ENCODE assay signal across 8 cellular contexts in the genomic region with DNA sequence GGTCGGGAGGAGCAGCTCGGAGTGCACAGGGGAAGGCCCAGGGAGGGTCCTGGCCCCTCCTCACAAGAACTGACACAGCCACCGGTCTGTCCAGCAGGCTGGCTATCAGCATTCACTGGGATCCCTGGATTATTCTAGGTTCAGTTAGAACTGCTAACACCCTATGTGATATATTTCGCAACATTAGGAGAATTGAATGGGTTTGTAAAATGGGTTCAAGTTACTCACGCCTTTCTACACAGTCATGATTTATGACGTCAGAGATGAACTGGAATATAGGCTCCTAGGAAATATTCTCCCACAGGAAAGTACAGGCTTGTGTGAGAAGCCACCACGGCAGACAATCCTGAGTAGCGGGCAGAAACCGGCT. TPM values are rescaled to one million over a fixed set of nuclear protein-coding genes. Genes with fewer than 3 reads are reported as not detected.
DNase-seq lines count a peak whose midpoint lies in the region; ATAC-seq and TF ChIP-seq lines count a peak whose summit lies in the region.

No MANE protein-coding gene starts in this region.

- H3K9me3 ChIP-seq in iPS-18a (ENCODE audit: control insufficient read depth, low read depth, low read length) (no peaks in the 10 kb centered on the region), suprapubic skin (no peaks in the 10 kb centered on the region)

- POLR2A ChIA-PET in WTC11 (lab: Charles Lee) = interaction anchor here (0.5 to 2.3 kb wide), 2 partner anchors 13 to 119 kb away, joined by 3 to 14 read pairs; no protein-coding TSS in a partner anchor
- POLR2A ChIA-PET in GM10248 (lab: Yijun Ruan, JAX) = no interaction called here

- 52% methylated on average over 9 of the region's 9 CpGs for WGBS in suprapubic skin

- H3K4me1 ChIP-seq in iPS-18a (ENCODE audit: control insufficient read depth, low read depth, low read length) (peaks cover 11% of the 10 kb centered on the region), suprapubic skin (peaks cover 17% of the 10 kb centered on the region)

- H3K9me3 Mint-ChIP-seq in WTC11 = no peaks in the 10 kb centered on the region

- TF ChIP-seq CTCF in WTC11 (IDR thresholded peaks at IDR 0.05) (no peak), suprapubic skin (IDR thresholded peaks at IDR 0.05) (no peak), GM10248 (IDR thresholded peaks at IDR 0.05; ENCODE audit: control extremely low read depth, extremely low read depth, low read depth, missing control alignments) (no peak)

- no peaks in the 10 kb centered on the region for H3K36me3 ChIP-seq in iPS-18a (ENCODE audit: control insufficient read depth, low read depth, low read length)
- H3K36me3 ChIP-seq in suprapubic skin = no peaks in the 10 kb centered on the region

- H3K27me3 Mint-ChIP-seq in WTC11 (ENCODE audit: low read depth) = peaks cover 25% of the 10 kb centered on the region

- peak overlapping the region; percentile 78 for H3K9ac ChIP-seq in iPS-18a (ENCODE audit: low read length)

- H3K4me3 ChIP-seq in iPS-18a (ENCODE audit: low read length) (peak overlapping the region; percentile 95), suprapubic skin (peak overlapping the region; percentile 70)

- no peak for TF ChIP-seq EP300 in suprapubic skin (IDR thresholded peaks at IDR 0.05)

- H3K27ac ChIP-seq in iPS-18a (ENCODE audit: low read length) (no peak overlapping the region), suprapubic skin (no peak overlapping the region)

- no peaks in the 10 kb centered on the region for H3K36me3 Mint-ChIP-seq in WTC11

- peak; percentile 38 for DNase-seq in activated effector memory CD4-positive, alpha-beta T cell treated with anti-CD3 and anti-CD28 coated beads, Interleukin-2, amount 50 U/mL, for 16 hours
- DNase-seq in activated effector memory CD4-positive, alpha-beta T cell treated with Interleukin-2 at 50 U/mL for 16 hours = no peak
- DNase-seq in WTC11 (ENCODE audit: low spot score) = no peak
- DNase-seq in suprapubic skin (ENCODE audit: low spot score in 2 of 2) = no peak
- no peak for DNase-seq in NCI-H1436 (lab: John Stamatoyannopoulos, UW)
- DNase-seq in GM10248 (ENCODE audit: extremely low spot score) = no peak

- CTCF ChIA-PET in WTC11 (lab: Charles Lee) = interaction anchor here (1.1 to 5.3 kb wide), 4 partner anchors 13 to 118 kb away, joined by 3 to 70 read pairs (median 9); no protein-coding TSS in a partner anchor
- CTCF ChIA-PET in GM10248 (lab: Yijun Ruan, JAX) = interaction anchor here (1.6 to 3.6 kb wide), 4 partner anchors 14 to 286 kb away, joined by 3 to 27 read pairs (median 7); no protein-coding TSS in a partner anchor

- no peak for TF ChIP-seq POLR2A in suprapubic skin (IDR thresholded peaks at IDR 0.05)

- H3K4me1 Mint-ChIP-seq in WTC11 = peaks cover 17% of the 10 kb centered on the region

- peak overlapping the region; percentile 99 for H3K4me3 Mint-ChIP-seq in WTC11

- no peak overlapping the region for H3K27ac Mint-ChIP-seq in WTC11

- ATAC-seq in WTC11 (no peak), GM18868 (IDR thresholded peaks at IDR 0.05; ENCODE audit: unreplicated experiment) (no peak)

- H3K27me3 ChIP-seq in iPS-18a (ENCODE audit: control insufficient read depth, insufficient read depth, low read length) = peaks cover 14% of the 10 kb centered on the region
- no peaks in the 10 kb centered on the region for H3K27me3 ChIP-seq in suprapubic skin

TF ChIP-seq in WTC11, 78 proteins besides CTCF, POLR2A, EP300 and RAD21 (continues in another document):
- TF ChIP-seq SMAD3 (CRISPR knock-in tag; IDR thresholded peaks at IDR 0.05; ENCODE audit: borderline replicate concordance) (no peak), FOXP1 (CRISPR knock-in tag; IDR thresholded peaks at IDR 0.05; ENCODE audit: borderline replicate concordance) (no peak), CREM (CRISPR knock-in tag; IDR thresholded peaks at IDR 0.05) (no peak), RELA (CRISPR knock-in tag; IDR thresholded peaks at IDR 0.05; ENCODE audit: borderline replicate concordance) (no peak), NR3C1 (CRISPR knock-in tag; conservative IDR thresholded peaks at IDR 0.05; ENCODE audit: low read depth) (no peak), JAZF1 (CRISPR knock-in tag; IDR thresholded peaks at IDR 0.05) (no peak), JUN (CRISPR knock-in tag; IDR thresholded peaks at IDR 0.05) (no peak), FOXK1 (CRISPR knock-in tag; IDR thresholded peaks at IDR 0.05) (no peak)
- TF ChIP-seq, protein P1, sequence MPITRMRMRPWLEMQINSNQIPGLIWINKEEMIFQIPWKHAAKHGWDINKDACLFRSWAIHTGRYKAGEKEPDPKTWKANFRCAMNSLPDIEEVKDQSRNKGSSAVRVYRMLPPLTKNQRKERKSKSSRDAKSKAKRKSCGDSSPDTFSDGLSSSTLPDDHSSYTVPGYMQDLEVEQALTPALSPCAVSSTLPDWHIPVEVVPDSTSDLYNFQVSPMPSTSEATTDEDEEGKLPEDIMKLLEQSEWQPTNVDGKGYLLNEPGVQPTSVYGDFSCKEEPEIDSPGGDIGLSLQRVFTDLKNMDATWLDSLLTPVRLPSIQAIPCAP (CRISPR knock-in tag; IDR thresholded peaks at IDR 0.05) = no peak
- TF ChIP-seq, protein P2, sequence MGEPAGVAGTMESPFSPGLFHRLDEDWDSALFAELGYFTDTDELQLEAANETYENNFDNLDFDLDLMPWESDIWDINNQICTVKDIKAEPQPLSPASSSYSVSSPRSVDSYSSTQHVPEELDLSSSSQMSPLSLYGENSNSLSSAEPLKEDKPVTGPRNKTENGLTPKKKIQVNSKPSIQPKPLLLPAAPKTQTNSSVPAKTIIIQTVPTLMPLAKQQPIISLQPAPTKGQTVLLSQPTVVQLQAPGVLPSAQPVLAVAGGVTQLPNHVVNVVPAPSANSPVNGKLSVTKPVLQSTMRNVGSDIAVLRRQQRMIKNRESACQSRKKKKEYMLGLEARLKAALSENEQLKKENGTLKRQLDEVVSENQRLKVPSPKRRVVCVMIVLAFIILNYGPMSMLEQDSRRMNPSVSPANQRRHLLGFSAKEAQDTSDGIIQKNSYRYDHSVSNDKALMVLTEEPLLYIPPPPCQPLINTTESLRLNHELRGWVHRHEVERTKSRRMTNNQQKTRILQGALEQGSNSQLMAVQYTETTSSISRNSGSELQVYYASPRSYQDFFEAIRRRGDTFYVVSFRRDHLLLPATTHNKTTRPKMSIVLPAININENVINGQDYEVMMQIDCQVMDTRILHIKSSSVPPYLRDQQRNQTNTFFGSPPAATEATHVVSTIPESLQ (CRISPR knock-in tag; IDR thresholded peaks at IDR 0.05) = no peak
- TF ChIP-seq, protein P3, sequence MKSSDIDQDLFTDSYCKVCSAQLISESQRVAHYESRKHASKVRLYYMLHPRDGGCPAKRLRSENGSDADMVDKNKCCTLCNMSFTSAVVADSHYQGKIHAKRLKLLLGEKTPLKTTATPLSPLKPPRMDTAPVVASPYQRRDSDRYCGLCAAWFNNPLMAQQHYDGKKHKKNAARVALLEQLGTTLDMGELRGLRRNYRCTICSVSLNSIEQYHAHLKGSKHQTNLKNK (CRISPR knock-in tag; IDR thresholded peaks at IDR 0.05) = no peak
- TF ChIP-seq, protein P4, sequence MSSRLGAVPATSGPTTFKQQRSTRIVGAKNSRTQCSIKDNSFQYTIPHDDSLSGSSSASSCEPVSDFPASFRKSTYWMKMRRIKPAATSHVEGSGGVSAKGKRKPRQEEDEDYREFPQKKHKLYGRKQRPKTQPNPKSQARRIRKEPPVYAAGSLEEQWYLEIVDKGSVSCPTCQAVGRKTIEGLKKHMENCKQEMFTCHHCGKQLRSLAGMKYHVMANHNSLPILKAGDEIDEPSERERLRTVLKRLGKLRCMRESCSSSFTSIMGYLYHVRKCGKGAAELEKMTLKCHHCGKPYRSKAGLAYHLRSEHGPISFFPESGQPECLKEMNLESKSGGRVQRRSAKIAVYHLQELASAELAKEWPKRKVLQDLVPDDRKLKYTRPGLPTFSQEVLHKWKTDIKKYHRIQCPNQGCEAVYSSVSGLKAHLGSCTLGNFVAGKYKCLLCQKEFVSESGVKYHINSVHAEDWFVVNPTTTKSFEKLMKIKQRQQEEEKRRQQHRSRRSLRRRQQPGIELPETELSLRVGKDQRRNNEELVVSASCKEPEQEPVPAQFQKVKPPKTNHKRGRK (CRISPR knock-in tag; IDR thresholded peaks at IDR 0.05; ENCODE audit: borderline replicate concordance) = no peak
- TF ChIP-seq, protein P5, sequence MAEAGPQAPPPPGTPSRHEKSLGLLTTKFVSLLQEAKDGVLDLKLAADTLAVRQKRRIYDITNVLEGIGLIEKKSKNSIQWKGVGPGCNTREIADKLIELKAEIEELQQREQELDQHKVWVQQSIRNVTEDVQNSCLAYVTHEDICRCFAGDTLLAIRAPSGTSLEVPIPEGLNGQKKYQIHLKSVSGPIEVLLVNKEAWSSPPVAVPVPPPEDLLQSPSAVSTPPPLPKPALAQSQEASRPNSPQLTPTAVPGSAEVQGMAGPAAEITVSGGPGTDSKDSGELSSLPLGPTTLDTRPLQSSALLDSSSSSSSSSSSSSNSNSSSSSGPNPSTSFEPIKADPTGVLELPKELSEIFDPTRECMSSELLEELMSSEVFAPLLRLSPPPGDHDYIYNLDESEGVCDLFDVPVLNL (CRISPR knock-in tag; IDR thresholded peaks at IDR 0.05; ENCODE audit: borderline replicate concordance, low read depth) = no peak
- TF ChIP-seq, protein P6, sequence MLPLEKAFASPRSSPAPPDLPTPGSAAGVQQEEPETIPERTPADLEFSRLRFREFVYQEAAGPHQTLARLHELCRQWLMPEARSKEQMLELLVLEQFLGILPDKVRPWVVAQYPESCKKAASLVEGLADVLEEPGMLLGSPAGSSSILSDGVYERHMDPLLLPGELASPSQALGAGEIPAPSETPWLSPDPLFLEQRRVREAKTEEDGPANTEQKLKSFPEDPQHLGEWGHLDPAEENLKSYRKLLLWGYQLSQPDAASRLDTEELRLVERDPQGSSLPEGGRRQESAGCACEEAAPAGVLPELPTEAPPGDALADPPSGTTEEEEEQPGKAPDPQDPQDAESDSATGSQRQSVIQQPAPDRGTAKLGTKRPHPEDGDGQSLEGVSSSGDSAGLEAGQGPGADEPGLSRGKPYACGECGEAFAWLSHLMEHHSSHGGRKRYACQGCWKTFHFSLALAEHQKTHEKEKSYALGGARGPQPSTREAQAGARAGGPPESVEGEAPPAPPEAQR (CRISPR knock-in tag; IDR thresholded peaks at IDR 0.05) = no peak
- TF ChIP-seq, protein P7, sequence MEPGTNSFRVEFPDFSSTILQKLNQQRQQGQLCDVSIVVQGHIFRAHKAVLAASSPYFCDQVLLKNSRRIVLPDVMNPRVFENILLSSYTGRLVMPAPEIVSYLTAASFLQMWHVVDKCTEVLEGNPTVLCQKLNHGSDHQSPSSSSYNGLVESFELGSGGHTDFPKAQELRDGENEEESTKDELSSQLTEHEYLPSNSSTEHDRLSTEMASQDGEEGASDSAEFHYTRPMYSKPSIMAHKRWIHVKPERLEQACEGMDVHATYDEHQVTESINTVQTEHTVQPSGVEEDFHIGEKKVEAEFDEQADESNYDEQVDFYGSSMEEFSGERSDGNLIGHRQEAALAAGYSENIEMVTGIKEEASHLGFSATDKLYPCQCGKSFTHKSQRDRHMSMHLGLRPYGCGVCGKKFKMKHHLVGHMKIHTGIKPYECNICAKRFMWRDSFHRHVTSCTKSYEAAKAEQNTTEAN (CRISPR knock-in tag; IDR thresholded peaks at IDR 0.05) = no peak

RNA-seq across cellular contexts. Expression of a gene that starts 1.0 kb away (rescaled TPM):
- total RNA-seq in WTC11 (2021) (1.7 to 2.8 TPM (median 2.4 TPM) in 3 replicates), suprapubic skin (under 1 TPM; 0.04 to 0.59 (median 0.15) TPM)
